1 cellular context compared by ENCODE assay signal in the genomic region with DNA sequence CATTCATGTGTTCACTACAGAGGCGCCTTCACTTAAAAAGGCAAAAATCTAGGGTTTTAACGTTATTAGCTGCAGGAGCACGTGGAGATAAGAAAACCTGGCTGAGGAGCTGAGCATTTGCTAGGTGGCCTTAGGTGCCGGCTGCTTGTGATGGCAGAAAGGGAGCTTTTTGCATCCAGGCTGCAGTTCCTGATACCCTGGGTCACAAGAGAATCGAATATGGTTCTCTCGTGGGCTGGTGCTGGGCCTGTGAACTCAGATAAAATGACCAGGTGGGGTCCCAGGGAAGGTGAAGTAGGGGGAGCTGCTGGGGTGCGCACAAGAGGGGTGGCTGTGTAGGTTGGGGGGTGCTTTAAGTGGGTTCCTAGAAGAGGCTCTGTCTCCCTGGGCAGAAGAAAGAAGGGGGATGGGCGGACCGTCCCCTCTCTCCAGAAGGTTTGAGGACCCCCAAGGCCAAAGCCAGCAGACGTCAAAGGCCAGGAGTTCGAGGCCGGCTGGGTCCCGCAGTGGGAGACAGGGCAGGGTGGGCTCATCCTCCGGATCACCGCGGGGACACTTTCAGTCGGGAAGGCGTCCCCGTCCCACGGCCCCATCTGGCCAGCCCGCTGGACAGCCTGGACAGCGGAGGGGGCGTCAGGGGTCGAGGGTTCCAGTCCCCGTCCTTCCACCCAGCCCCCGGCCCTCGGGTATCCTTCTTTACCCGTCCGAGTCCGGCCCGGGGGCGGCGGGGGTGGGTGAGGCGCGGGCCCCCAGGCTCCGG.
TF ChIP-seq lines count a peak whose summit lies in the region.

No MANE protein-coding gene starts in this region.

TF ChIP-seq in HepG2, 621 proteins besides CTCF, POLR2A, EP300 and RAD21 (continued from another document):
- TF ChIP-seq, protein P1, sequence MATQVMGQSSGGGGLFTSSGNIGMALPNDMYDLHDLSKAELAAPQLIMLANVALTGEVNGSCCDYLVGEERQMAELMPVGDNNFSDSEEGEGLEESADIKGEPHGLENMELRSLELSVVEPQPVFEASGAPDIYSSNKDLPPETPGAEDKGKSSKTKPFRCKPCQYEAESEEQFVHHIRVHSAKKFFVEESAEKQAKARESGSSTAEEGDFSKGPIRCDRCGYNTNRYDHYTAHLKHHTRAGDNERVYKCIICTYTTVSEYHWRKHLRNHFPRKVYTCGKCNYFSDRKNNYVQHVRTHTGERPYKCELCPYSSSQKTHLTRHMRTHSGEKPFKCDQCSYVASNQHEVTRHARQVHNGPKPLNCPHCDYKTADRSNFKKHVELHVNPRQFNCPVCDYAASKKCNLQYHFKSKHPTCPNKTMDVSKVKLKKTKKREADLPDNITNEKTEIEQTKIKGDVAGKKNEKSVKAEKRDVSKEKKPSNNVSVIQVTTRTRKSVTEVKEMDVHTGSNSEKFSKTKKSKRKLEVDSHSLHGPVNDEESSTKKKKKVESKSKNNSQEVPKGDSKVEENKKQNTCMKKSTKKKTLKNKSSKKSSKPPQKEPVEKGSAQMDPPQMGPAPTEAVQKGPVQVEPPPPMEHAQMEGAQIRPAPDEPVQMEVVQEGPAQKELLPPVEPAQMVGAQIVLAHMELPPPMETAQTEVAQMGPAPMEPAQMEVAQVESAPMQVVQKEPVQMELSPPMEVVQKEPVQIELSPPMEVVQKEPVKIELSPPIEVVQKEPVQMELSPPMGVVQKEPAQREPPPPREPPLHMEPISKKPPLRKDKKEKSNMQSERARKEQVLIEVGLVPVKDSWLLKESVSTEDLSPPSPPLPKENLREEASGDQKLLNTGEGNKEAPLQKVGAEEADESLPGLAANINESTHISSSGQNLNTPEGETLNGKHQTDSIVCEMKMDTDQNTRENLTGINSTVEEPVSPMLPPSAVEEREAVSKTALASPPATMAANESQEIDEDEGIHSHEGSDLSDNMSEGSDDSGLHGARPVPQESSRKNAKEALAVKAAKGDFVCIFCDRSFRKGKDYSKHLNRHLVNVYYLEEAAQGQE (IDR thresholded peaks at IDR 0.05; ENCODE audit: borderline replicate concordance in 1 of 2, low read depth in 1 of 2, low read length in 2 of 2), result no peak
